18 cellular contexts compared by ENCODE assay signal in the genomic region with DNA sequence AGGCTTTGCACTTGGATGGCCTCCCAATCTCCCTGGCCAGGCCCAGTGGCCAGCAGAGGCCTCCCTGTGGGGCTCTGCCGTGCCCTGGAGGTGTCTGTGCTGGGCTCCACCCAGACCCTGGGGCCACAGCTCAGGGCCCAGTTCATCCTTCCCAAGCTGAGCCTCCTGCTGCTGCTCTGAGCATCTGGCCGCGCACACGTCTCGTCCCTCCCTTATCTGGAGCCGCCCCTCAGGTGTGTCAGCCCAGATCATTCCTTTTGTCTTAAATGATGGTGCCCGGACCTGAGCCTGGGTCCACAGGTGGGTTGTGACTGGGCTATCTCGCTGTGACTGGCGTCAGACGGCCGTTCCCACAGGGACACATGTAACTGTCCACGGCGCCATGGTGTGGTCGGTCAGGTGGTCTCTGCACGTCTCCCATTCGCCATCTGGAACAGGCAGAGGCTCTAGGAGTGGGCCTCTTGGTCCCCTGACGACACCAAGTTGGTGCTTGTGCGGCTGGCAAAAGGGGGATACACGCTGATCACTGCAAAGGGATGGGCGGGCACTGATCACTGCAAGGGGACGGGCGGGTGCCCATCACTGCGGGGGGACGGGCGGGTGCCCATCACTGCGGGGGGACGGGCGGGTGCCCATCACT. TPM values are rescaled to one million over a fixed set of nuclear protein-coding genes. Genes with fewer than 3 reads are reported as not detected.
DNase-seq lines count a peak whose midpoint lies in the region; ATAC-seq, FAIRE-seq and TF ChIP-seq lines count a peak whose summit lies in the region.
"Had no signal": no experiment of that assay in that cellular context is flagged by ENCODE, and none has a peak within 500 bp of the region (broad histone marks: within the 10 kb centered on the region; RNA-seq: fewer than 3 reads in every experiment).

No MANE protein-coding gene starts in this region.

- no peak for ATAC-seq in right cardiac atrium
- ATAC-seq in left cardiac atrium = no peak
- ATAC-seq in stimulated activated memory B cell treated with anti-CD40 and anti-IgM and Interleukin-4, amounts not matched to agents 10 μg/mL and 1 μg/mL and 100 μg/mL, for 72 hours = no peak
- ATAC-seq in GM18498 (IDR thresholded peaks at IDR 0.05; ENCODE audit: unreplicated experiment) = no peak
- ATAC-seq in GM18505 (IDR thresholded peaks at IDR 0.05; ENCODE audit: unreplicated experiment) = no peak
- ATAC-seq: GM12878, HCT116 had no signal

- intact Hi-C loops in right cardiac atrium (cut with DNase I) = no loop called here
- intact Hi-C loops in left cardiac atrium (cut with DNase I) = no loop called here
- intact Hi-C loops in kidney (cut with DNase I) = no loop called here

- H3K27ac ChIP-seq in right cardiac atrium (ENCODE audit: low read length) (no peak overlapping the region), kidney (ENCODE audit: low read depth in 2 of 2, low read length in 2 of 2) (no peak overlapping the region)
- H3K27ac ChIP-seq: HL-60 had no signal

- no peak for FAIRE-seq in GM12891 (lab: Jason Lieb, UNC)
- no peak for FAIRE-seq in kidney (lab: Jason Lieb, UNC)
- FAIRE-seq: GM12878 had no signal

- H3K4me1 Mint-ChIP-seq in stimulated activated memory B cell treated with anti-CD40 and anti-IgM and Interleukin-4, amounts not matched to agents 10 μg/mL and 1 μg/mL and 100 μg/mL, for 72 hours = peaks cover 16% of the 10 kb centered on the region

- no peaks in the 10 kb centered on the region for H3K9me3 Mint-ChIP-seq in stimulated activated memory B cell treated with anti-CD40 and anti-IgM and Interleukin-4, amounts not matched to agents 10 μg/mL and 1 μg/mL and 100 μg/mL, for 72 hours
- H3K9me3 Mint-ChIP-seq: CD4-positive, alpha-beta T cell had no signal

- H3K4me1 ChIP-seq in right cardiac atrium (ENCODE audit: control insufficient read depth, insufficient read depth, low read length) (no peaks in the 10 kb centered on the region), kidney (ENCODE audit: control insufficient read depth in 1 of 2, insufficient read depth in 1 of 2, low read depth in 1 of 2, low read length in 2 of 2) (no peaks in the 10 kb centered on the region)

- TF ChIP-seq CTCF in kidney (IDR thresholded peaks at IDR 0.05; ENCODE audit: borderline replicate concordance, extremely low read depth, insufficient read depth) = no peak

- 95% methylated on average over 27 of the region's 28 CpGs for WGBS in right cardiac atrium

- TF ChIP-seq POLR2A in GM12891 (IDR thresholded peaks at IDR 0.05; ENCODE audit: low read depth, low read length) (no peak), GM18505 (IDR thresholded peaks at IDR 0.05; ENCODE audit: borderline replicate concordance, extremely low read depth, insufficient read depth, insufficient read length) (no peak)

- DNase-seq in right cardiac atrium (peak in 2 of 3 donors; percentile 16 to 33), left cardiac atrium (no peak), GM12891 (ENCODE audit: insufficient read length, low spot score) (peak; percentile 16), kidney (peak; percentile 60), NCI-H510A treated with DMSO at 0.1 percent for 48 hours (lab: John Stamatoyannopoulos, UW) (no peak)
- DNase-seq: 8988T; AML-193; C1 segment of cervical spinal cord; Calu3; CD4-positive, alpha-beta T cell; DMS79; IMR-90 had no signal

- peaks cover 3 to 5% of the 10 kb centered on the region in 2 donors for H3K36me3 ChIP-seq in kidney (ENCODE audit: control insufficient read depth in 1 of 2, insufficient read depth in 2 of 2, low read length in 2 of 2)

- H3K4me3 ChIP-seq in right cardiac atrium (ENCODE audit: low read length) (no peak overlapping the region), kidney (ENCODE audit: low read length in 2 of 2) (no peak overlapping the region)
- H3K4me3 ChIP-seq: GM12878 had no signal

- no peak overlapping the region for H3K4me3 Mint-ChIP-seq in stimulated activated memory B cell treated with anti-CD40 and anti-IgM and Interleukin-4, amounts not matched to agents 10 μg/mL and 1 μg/mL and 100 μg/mL, for 72 hours
- H3K4me3 Mint-ChIP-seq: CD4-positive, alpha-beta T cell had no signal

- H3K36me3 Mint-ChIP-seq in stimulated activated memory B cell treated with anti-CD40 and anti-IgM and Interleukin-4, amounts not matched to agents 10 μg/mL and 1 μg/mL and 100 μg/mL, for 72 hours = peaks cover 70% of the 10 kb centered on the region

- peak overlapping the region; percentile 22 for H3K27ac Mint-ChIP-seq in stimulated activated memory B cell treated with anti-CD40 and anti-IgM and Interleukin-4, amounts not matched to agents 10 μg/mL and 1 μg/mL and 100 μg/mL, for 72 hours
- H3K27ac Mint-ChIP-seq: CD4-positive, alpha-beta T cell had no signal

- H3K9ac ChIP-seq in kidney (ENCODE audit: low read length in 2 of 2) = no peak overlapping the region

- H3K9me3 ChIP-seq in right cardiac atrium (ENCODE audit: control insufficient read depth, low read length) (no peaks in the 10 kb centered on the region), kidney (ENCODE audit: control insufficient read depth in 1 of 2, low read length in 2 of 2) (no peaks in the 10 kb centered on the region)

- H3K27me3 Mint-ChIP-seq in stimulated activated memory B cell treated with anti-CD40 and anti-IgM and Interleukin-4, amounts not matched to agents 10 μg/mL and 1 μg/mL and 100 μg/mL, for 72 hours = no peaks in the 10 kb centered on the region
- H3K27me3 Mint-ChIP-seq: CD4-positive, alpha-beta T cell had no signal

- no peaks in the 10 kb centered on the region for H3K27me3 ChIP-seq in right cardiac atrium (ENCODE audit: control insufficient read depth, insufficient read depth)

TF ChIP-seq in GM12891, 5 proteins besides CTCF, POLR2A, EP300 and RAD21:
- no peak for TF ChIP-seq PAX5 (IDR thresholded peaks at IDR 0.05; ENCODE audit: insufficient read depth, low read length, severe bottlenecking)
- TF ChIP-seq TAF1 (IDR thresholded peaks at IDR 0.05; ENCODE audit: low read depth, low read length) = no peak
- no peak for TF ChIP-seq SPI1 (IDR thresholded peaks at IDR 0.05; ENCODE audit: low read depth, low read length)
- TF ChIP-seq POU2F2 (IDR thresholded peaks at IDR 0.05; ENCODE audit: low read depth, low read length) = no peak
- no peak for TF ChIP-seq POLR2AphosphoS5 (IDR thresholded peaks at IDR 0.05; ENCODE audit: low read depth, low read length)
TF ChIP-seq in GM12891: peak in this region for 0.

RNA-seq across cellular contexts. Expression of a gene that starts 14.3 kb away (rescaled TPM):
- total RNA-seq in right cardiac atrium = 1 to 10 TPM; 4.7 to 6.7 (median 6.3) TPM
- 4.7 TPM for polyA plus RNA-seq in right cardiac atrium
- 1 to 10 TPM; 4.1 to 4.8 TPM for total RNA-seq in left cardiac atrium
- 0.85 TPM for polyA plus RNA-seq in GM12891 (2012; ENCODE audit: low read depth, missing spikeins)
- total RNA-seq in kidney = 6.9 TPM
- polyA plus RNA-seq in kidney (ENCODE audit: insufficient read depth, low read depth, low replicate concordance) = 3.6 TPM

RNA-seq across cellular contexts. Expression of a gene that starts 20.1 kb away (rescaled TPM):
- 10 to 100 TPM; 41.4 to 69.4 (median 54.1) TPM for total RNA-seq in right cardiac atrium
- 64.0 TPM for polyA plus RNA-seq in right cardiac atrium
- total RNA-seq in left cardiac atrium = 10 to 100 TPM; 48.4 to 74.5 TPM
- polyA plus RNA-seq in GM12891 (2012; ENCODE audit: low read depth, missing spikeins) = 146 TPM
- 42.9 TPM for total RNA-seq in kidney
- 36.8 TPM for polyA plus RNA-seq in kidney (ENCODE audit: insufficient read depth, low read depth, low replicate concordance)

RNA-seq across cellular contexts. Expression of a gene that starts 22.3 kb away (rescaled TPM):
- total RNA-seq in right cardiac atrium (10 to 100 TPM; 53.6 to 84.2 (median 64.6) TPM), left cardiac atrium (10 to 100 TPM; 52.5 to 88.1 TPM), kidney (50.4 TPM)
- polyA plus RNA-seq in right cardiac atrium (86.5 TPM), kidney (ENCODE audit: insufficient read depth, low read depth, low replicate concordance) (66.2 TPM)
- 46.3 TPM for polyA plus RNA-seq in GM12891 (2012; ENCODE audit: low read depth, missing spikeins)

RNA-seq across cellular contexts. Expression of a gene that starts 35.9 kb away (rescaled TPM):
- total RNA-seq in right cardiac atrium (10 to 100 TPM in 2 of 4 donors, 1 to 10 TPM in 2; 8.8 to 15.7 (median 9.6) TPM), left cardiac atrium (10 to 100 TPM in 1 of 2 donors, 1 to 10 TPM in 1; 6.7 to 10.7 TPM), kidney (9.8 TPM)
- polyA plus RNA-seq in right cardiac atrium (3.4 TPM), kidney (ENCODE audit: insufficient read depth, low read depth, low replicate concordance) (3.9 TPM)
- 0.63 TPM for polyA plus RNA-seq in GM12891 (2012; ENCODE audit: low read depth, missing spikeins)

Comparison
In these comparisons a context has a peak if more than half of its experiments do, and no peak if none do; other contexts are left out.
1. DNase-seq: peak in right cardiac atrium (2 of 3), GM12891 (single experiment) and kidney (single experiment); none in left cardiac atrium (single experiment) and NCI-H510A treated with DMSO at 0.1 percent for 48 hours (single experiment).